ENCODE assay signal across 15 cellular contexts in genomic region chr13:89052699-89053098, GRCh38.
A peak's percentile ranks its signal among the peaks of the same experiment; 100 is the strongest.
DNase-seq lines count a peak whose midpoint lies in the region; ATAC-seq and TF ChIP-seq lines count a peak whose summit lies in the region.
"Had no signal": no experiment of that assay in that cellular context is flagged by ENCODE, and none has a peak within 500 bp of the region (broad histone marks: within the 10 kb centered on the region; RNA-seq: fewer than 3 reads in every experiment).

No MANE protein-coding gene starts in this region.

- DNase-seq in Karpas-422, result no peak
- peak in 1 of 2 donors; percentile 28 for DNase-seq in foreskin keratinocyte
- DNase-seq in spleen, result no peak
- DNase-seq: C1 segment of cervical spinal cord; Calu3; CD4-positive, alpha-beta memory T cell; COR-L47; DMS53; DMS79 treated with DMSO at 0.1 percent for 48 hours; H7; HCEC 1CT had no signal

- H3K27ac ChIP-seq in Karpas-422 (ENCODE audit: low read length), result no peak overlapping the region
- no peak overlapping the region for H3K27ac ChIP-seq in OCI-LY3 (ENCODE audit: low read length)
- H3K27ac ChIP-seq in foreskin keratinocyte, result no peak overlapping the region
- H3K27ac ChIP-seq in spleen, result no peak overlapping the region

- no peaks in the 10 kb centered on the region for H3K9me2 ChIP-seq in Karpas-422 (replicated peaks; ENCODE audit: insufficient read depth, low read length)

- intact Hi-C loops in spleen (cut with DNase I; ENCODE audit: low total_unique reads), result no loop called here

- no peaks in the 10 kb centered on the region for H3K79me2 ChIP-seq in Karpas-422 (ENCODE audit: low read length)
- H3K79me2 ChIP-seq in OCI-LY3 (ENCODE audit: low read length), result no peaks in the 10 kb centered on the region

- ATAC-seq in foreskin keratinocyte (peak; percentile 58), GM18868 (IDR thresholded peaks at IDR 0.05; ENCODE audit: unreplicated experiment) (no peak), GM18511 (IDR thresholded peaks at IDR 0.05; ENCODE audit: unreplicated experiment) (no peak)
- ATAC-seq: GM12878 had no signal

- no peak for TF ChIP-seq POLR2A in spleen (IDR thresholded peaks at IDR 0.05)

- H3K4me1 ChIP-seq in Karpas-422 (ENCODE audit: low read length) (no peaks in the 10 kb centered on the region), OCI-LY3 (ENCODE audit: low read length) (no peaks in the 10 kb centered on the region), foreskin keratinocyte (no peaks in the 10 kb centered on the region), spleen (no peaks in the 10 kb centered on the region)

- no peak overlapping the region for H3K9ac ChIP-seq in Karpas-422 (ENCODE audit: low read length)
- H3K9ac ChIP-seq in OCI-LY3 (ENCODE audit: low read length), result no peak overlapping the region

- no peak for TF ChIP-seq CTCF in OCI-LY3 (IDR thresholded peaks at IDR 0.05; ENCODE audit: low read depth, low read length)
- TF ChIP-seq CTCF in foreskin keratinocyte (conservative IDR thresholded peaks at IDR 0.05), result no peak
- TF ChIP-seq CTCF in spleen (IDR thresholded peaks at IDR 0.05 in 8 of 11, conservative IDR thresholded peaks at IDR 0.05 in 3 of 11), result no peak

- WGBS in spleen, 5 donors, result 62 to 76% (median 71%) methylated on average over 3 of the region's 3 CpGs

- H2AFZ ChIP-seq in Karpas-422 (ENCODE audit: low read length), result peak overlapping the region; percentile 74; the same call in 1 of the 2 replicates
- 0 out of 2 replicates have a peak overlapping the region, but pooled peaks have one; percentile 11 for H2AFZ ChIP-seq in OCI-LY3 (ENCODE audit: low read depth, low read length)

- H3K4me2 ChIP-seq in Karpas-422 (ENCODE audit: low read depth, low read length, poor library complexity, severe bottlenecking), result no peak overlapping the region
- no peak overlapping the region for H3K4me2 ChIP-seq in OCI-LY3 (ENCODE audit: low read length)

- H3K36me3 ChIP-seq in Karpas-422 (ENCODE audit: insufficient read depth, low read length) (no peaks in the 10 kb centered on the region), OCI-LY3 (replicated peaks; ENCODE audit: low read depth, low read length) (no peaks in the 10 kb centered on the region), spleen (no peaks in the 10 kb centered on the region)

- H3K9me3 ChIP-seq in Karpas-422 (ENCODE audit: low read length) (peaks cover 3% of the 10 kb centered on the region; the same call in 1 of the 2 replicates), OCI-LY3 (ENCODE audit: insufficient read depth, low read length) (no peaks in the 10 kb centered on the region), spleen (peaks cover 0 to 6% (median 0%) of the 10 kb centered on the region in 8 donors)

- no peak overlapping the region for H3K4me3 ChIP-seq in Karpas-422 (ENCODE audit: low read length)
- no peak overlapping the region for H3K4me3 ChIP-seq in OCI-LY3 (ENCODE audit: low read length)
- no peak overlapping the region for H3K4me3 ChIP-seq in spleen
- H3K4me3 ChIP-seq: GM12878 had no signal

- H4K20me1 ChIP-seq in Karpas-422 (ENCODE audit: insufficient read depth, low read depth, low read length) (no peaks in the 10 kb centered on the region), OCI-LY3 (ENCODE audit: insufficient read depth, low read length) (no peaks in the 10 kb centered on the region)

- H3K27me3 ChIP-seq in Karpas-422 (ENCODE audit: low read length), result no peaks in the 10 kb centered on the region
- no peaks in the 10 kb centered on the region for H3K27me3 ChIP-seq in OCI-LY3 (ENCODE audit: low read depth, low read length)
- no peaks in the 10 kb centered on the region for H3K27me3 ChIP-seq in foreskin keratinocyte
- no peaks in the 10 kb centered on the region for H3K27me3 ChIP-seq in spleen (replicated peaks in 1 of 7)
